In the genomic region with DNA sequence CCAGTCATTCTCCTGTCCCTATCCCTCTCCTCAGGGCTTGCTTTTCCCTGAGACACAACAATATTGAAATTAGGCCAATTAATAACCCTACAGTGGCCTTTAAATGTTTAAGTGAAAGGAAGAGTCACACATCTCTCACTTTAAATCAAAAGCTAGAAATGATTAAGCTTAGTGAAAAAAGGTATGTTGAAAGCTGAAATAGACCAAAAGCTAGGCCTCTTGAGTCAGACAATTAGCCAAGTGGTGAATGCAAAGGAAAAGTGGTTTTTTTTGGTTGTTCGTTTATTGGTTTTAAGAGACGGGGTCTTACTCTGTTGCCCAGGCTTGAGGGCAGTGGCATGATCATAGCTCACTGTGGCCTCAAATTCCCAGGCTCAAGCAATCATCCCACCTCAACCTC, we compare ENCODE assay signal across 37 cellular contexts.
"Had no signal": no experiment of that assay in that cellular context is flagged by ENCODE, and none has a peak within 500 bp of the region (broad histone marks: within the 10 kb centered on the region; RNA-seq: fewer than 3 reads in every experiment).

No MANE protein-coding gene starts in this region.

- H3K27me3 Mint-ChIP-seq: activated B cell treated with CpG ODN at 0.5 μM for 24 hours; activated CD4-positive, alpha-beta T cell treated with anti-CD3 and anti-CD28 coated beads, Interleukin-2, amount 10 ng/mL, durations not matched to agents 24 days and 14 days; activated CD8-positive, alpha-beta T cell treated with anti-CD3 and anti-CD28 coated beads for 36 hours; activated naive CD8-positive, alpha-beta T cell treated with anti-CD3 and anti-CD28 coated beads for 36 hours; activated T-cell treated with anti-CD3 and anti-CD28 coated beads, Interleukin-2, amount 50 U/mL, for 24 hours had no signal

- H3K27ac Mint-ChIP-seq: activated B cell treated with CpG ODN at 0.5 μM for 24 hours; activated CD4-positive, alpha-beta T cell treated with anti-CD3 and anti-CD28 coated beads, Interleukin-2, amount 10 ng/mL, durations not matched to agents 24 days and 14 days; activated T-cell treated with anti-CD3 and anti-CD28 coated beads, Interleukin-2, amount 50 U/mL, for 24 hours; activated T-helper 2 cell treated with anti-CD3 and anti-CD28 coated beads, Interferon-gamma antibody, Interleukin-2, Interleukin-4, amounts not matched to agents 10 μg/mL and 5 μg/mL and 100 μg/mL, durations not matched to agents 14 hours and 24 hours and 36 hours had no signal

- H3K36me3 ChIP-seq: breast epithelium, MG63 had no signal

- H3K4me3 Mint-ChIP-seq: activated B cell treated with CpG ODN at 0.5 μM for 24 hours; activated CD4-positive, alpha-beta T cell treated with anti-CD3 and anti-CD28 coated beads, Interleukin-2, amount 10 ng/mL, durations not matched to agents 24 days and 14 days; activated CD8-positive, alpha-beta T cell treated with anti-CD3 and anti-CD28 coated beads for 36 hours; activated naive CD8-positive, alpha-beta T cell treated with anti-CD3 and anti-CD28 coated beads for 36 hours; activated T-cell treated with anti-CD3 and anti-CD28 coated beads, Interleukin-2, amount 50 U/mL, for 24 hours had no signal

- H3K4me1 ChIP-seq: body of pancreas, breast epithelium had no signal

- H3K4me1 Mint-ChIP-seq: activated B cell treated with CpG ODN at 0.5 μM for 24 hours had no signal

- H3K9me3 ChIP-seq: body of pancreas, breast epithelium, MG63 had no signal

- H3K4me3 ChIP-seq: body of pancreas, breast epithelium, MG63 had no signal

- FAIRE-seq: astrocyte, colon, RCC 7860 had no signal

- H3K27ac ChIP-seq: body of pancreas, breast epithelium, RWPE1, VCaP had no signal

- H3K36me3 Mint-ChIP-seq: activated naive CD8-positive, alpha-beta T cell treated with anti-CD3 and anti-CD28 coated beads for 36 hours had no signal

- H3K9me3 Mint-ChIP-seq: activated B cell treated with CpG ODN at 0.5 μM for 24 hours; activated CD4-positive, alpha-beta T cell treated with anti-CD3 and anti-CD28 coated beads, Interleukin-2, amount 10 ng/mL, durations not matched to agents 24 days and 14 days; activated CD8-positive, alpha-beta T cell treated with anti-CD3 and anti-CD28 coated beads for 36 hours; activated T-helper 2 cell treated with anti-CD3 and anti-CD28 coated beads, Interferon-gamma antibody, Interleukin-2, Interleukin-4, amounts not matched to agents 10 μg/mL and 5 μg/mL and 100 μg/mL, durations not matched to agents 14 hours and 24 hours and 36 hours had no signal

- DNase-seq: activated B cell treated with CpG ODN at 0.5 μM for 24 hours; activated CD4-positive, alpha-beta T cell treated with anti-CD3 and anti-CD28 coated beads, Interleukin-2, amount 10 ng/mL, durations not matched to agents 24 days and 14 days; activated CD4-positive, alpha-beta T cell treated with anti-CD3 and anti-CD28 coated beads, Interleukin-2, amount 50 U/mL, for 4 hours; activated CD4-positive, CD25-positive, alpha-beta regulatory T cell treated with anti-CD3 and anti-CD28 coated beads, Interleukin-2, amount 50 U/mL, for 72 hours; activated CD8-positive, alpha-beta T cell treated with anti-CD3 and anti-CD28 coated beads for 36 hours; activated gamma-delta T cell; activated naive CD4-positive, alpha-beta T cell treated with Interleukin-2 at 50 U/mL for 16 hours; activated naive CD8-positive, alpha-beta T cell treated with anti-CD3 and anti-CD28 coated beads for 36 hours; activated T-cell treated with anti-CD3 and anti-CD28 coated beads, Interleukin-2, amount 50 U/mL, for 24 hours; amygdala; body of pancreas; cerebellar nuclear complex; Kasumi-1; KG1; MG63; NCI-H1048; NCI-H1105 treated with DMSO at 0.1 percent for 48 hours; NCI-H1436; NCI-H1694; NCI-H1930; NCI-H2081 treated with DMSO at 0.1 percent for 48 hours; NCI-H345; NCI-H524 treated with DMSO at 0.1 percent for 48 hours; PC-3; SIG-M5; T-helper 1 cell; T-helper 2 cell; T-helper 9 cell had no signal

- H3K27me3 ChIP-seq: body of pancreas, breast epithelium, MG63 had no signal

- ATAC-seq: activated CD8-positive, alpha-beta T cell treated with anti-CD3 and anti-CD28 coated beads for 36 hours; body of pancreas; PC-3; Right ventricle myocardium inferior; SK-N-SH treated with all-trans-retinoic acid at 6 μM for 48 hours had no signal
